Comparison of ENCODE assay signal across 11 cellular contexts in the genomic region with DNA sequence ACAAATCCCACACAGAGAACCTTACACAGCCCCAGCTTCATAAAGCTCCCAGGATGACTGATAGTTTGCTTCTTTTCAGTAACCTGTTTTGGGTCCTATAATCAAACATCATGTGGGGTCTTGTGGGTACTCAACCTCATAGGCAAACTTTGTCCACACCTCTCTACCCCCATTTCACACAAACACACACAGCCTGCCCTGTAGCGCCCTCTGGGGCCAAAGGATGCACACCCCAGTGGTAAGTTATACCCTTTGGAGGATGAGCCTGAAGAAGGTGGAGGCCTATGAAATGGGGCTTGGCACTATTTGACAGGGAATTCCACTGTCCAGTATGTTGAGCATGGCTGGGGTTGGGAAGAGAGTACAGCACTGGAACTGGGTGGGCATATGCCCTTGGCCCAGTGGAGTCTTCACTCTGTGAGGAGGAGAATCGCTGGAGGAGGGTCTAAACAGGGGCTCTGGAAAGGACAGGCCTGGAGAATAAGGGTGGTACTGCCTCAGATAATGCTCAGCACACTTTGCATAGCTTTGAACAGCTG. TPM values are rescaled to one million over a fixed set of nuclear protein-coding genes. Genes with fewer than 3 reads are reported as not detected.
DNase-seq lines count a peak whose midpoint lies in the region; ATAC-seq lines count a peak whose summit lies in the region.
"Had no signal": no experiment of that assay in that cellular context is flagged by ENCODE, and none has a peak within 500 bp of the region (broad histone marks: within the 10 kb centered on the region; RNA-seq: fewer than 3 reads in every experiment).

No MANE protein-coding gene starts in this region.

- peaks cover 0 to 28% (median 0%) of the 10 kb centered on the region in 5 donors for H3K27me3 Mint-ChIP-seq in naive thymus-derived CD4-positive, alpha-beta T cell

- H3K36me3 ChIP-seq in naive thymus-derived CD4-positive, alpha-beta T cell (ENCODE audit: control insufficient read depth in 2 of 3, insufficient read depth in 3 of 3, low read length in 3 of 3) = no peaks in the 10 kb centered on the region
- H3K36me3 ChIP-seq: suprapubic skin had no signal

- peaks cover 0 to 2% (median 0%) of the 10 kb centered on the region in 11 donors for H3K9me3 Mint-ChIP-seq in naive thymus-derived CD4-positive, alpha-beta T cell
- H3K9me3 Mint-ChIP-seq: CD14-positive monocyte had no signal

- no peak overlapping the region for H3K4me3 Mint-ChIP-seq in naive thymus-derived CD4-positive, alpha-beta T cell
- H3K4me3 Mint-ChIP-seq: CD14-positive monocyte had no signal

- CTCF ChIA-PET in naive thymus-derived CD4-positive, alpha-beta T cell (lab: Charles Lee) = no interaction called here

- POLR2A ChIA-PET in naive thymus-derived CD4-positive, alpha-beta T cell (lab: Charles Lee) = no interaction called here

- no peak overlapping the region for H3K27ac Mint-ChIP-seq in naive thymus-derived CD4-positive, alpha-beta T cell
- H3K27ac Mint-ChIP-seq: CD14-positive monocyte had no signal

- H3K36me3 Mint-ChIP-seq in naive thymus-derived CD4-positive, alpha-beta T cell = no peaks in the 10 kb centered on the region
- H3K36me3 Mint-ChIP-seq: CD14-positive monocyte had no signal

- H3K27ac ChIP-seq in naive thymus-derived CD4-positive, alpha-beta T cell (ENCODE audit: low read depth, low read length) = no peak overlapping the region
- H3K27ac ChIP-seq: suprapubic skin had no signal

- no peaks in the 10 kb centered on the region for H3K4me1 Mint-ChIP-seq in naive thymus-derived CD4-positive, alpha-beta T cell
- H3K4me1 Mint-ChIP-seq: CD14-positive monocyte had no signal

- no peak for ATAC-seq in naive thymus-derived CD4-positive, alpha-beta T cell
- no peak for ATAC-seq in HG02571 (IDR thresholded peaks at IDR 0.05; ENCODE audit: unreplicated experiment)
- ATAC-seq: Panc1 had no signal

- H3K9me3 ChIP-seq in naive thymus-derived CD4-positive, alpha-beta T cell (ENCODE audit: control insufficient read depth in 2 of 3, low read length in 3 of 3) = no peaks in the 10 kb centered on the region
- H3K9me3 ChIP-seq: suprapubic skin had no signal

- no peaks in the 10 kb centered on the region for H3K27me3 ChIP-seq in naive thymus-derived CD4-positive, alpha-beta T cell (ENCODE audit: control insufficient read depth in 2 of 2, insufficient read depth in 2 of 2, low read length in 2 of 2)
- H3K27me3 ChIP-seq: suprapubic skin had no signal

- intact Hi-C loops in naive thymus-derived CD4-positive, alpha-beta T cell (cut with micrococcal nuclease) = no loop called here

- H3K4me1 ChIP-seq in naive thymus-derived CD4-positive, alpha-beta T cell (ENCODE audit: control insufficient read depth in 2 of 2, insufficient read depth in 2 of 2, low read length in 2 of 2) = no peaks in the 10 kb centered on the region
- H3K4me1 ChIP-seq: suprapubic skin had no signal

- peak; percentile 25 to 41 for DNase-seq in activated CD4-positive, alpha-beta T cell treated with anti-CD3 and anti-CD28 coated beads, Interleukin-2, amount 50 U/mL, for 48 hours
- no peak for DNase-seq in activated CD4-positive, alpha-beta T cell treated with anti-CD3 and anti-CD28 coated beads, Interleukin-2, amount 50 U/mL, for 4 hours
- DNase-seq in HK-2 (ENCODE audit: unreplicated experiment) (peak; percentile 1), dermis blood vessel endothelial cell (peak; percentile 29), DMS114 treated with DMSO at 0.1 percent for 48 hours (lab: John Stamatoyannopoulos, UW; ENCODE audit: unreplicated experiment) (no peak)
- DNase-seq in stimulated activated CD4-positive, alpha-beta T cell treated with anti-CD3 and anti-CD28 coated beads, Interleukin-2, amount 100 ng/mL, for 48 hours = peak; percentile 1 to 9
- DNase-seq in naive thymus-derived CD4-positive, alpha-beta T cell = no peak

- H3K4me3 ChIP-seq in naive thymus-derived CD4-positive, alpha-beta T cell (ENCODE audit: low read length) = no peak overlapping the region
- H3K4me3 ChIP-seq: suprapubic skin had no signal

RNA-seq across cellular contexts. Expression of gene COL25A1, which starts 30.5 kb away (rescaled TPM):
- 0.14 and 0.68 TPM in 2 replicates for total RNA-seq in dermis blood vessel endothelial cell
- under 1 TPM in 4 of 5 experiments, not detected in 1; 0.22 to 0.59 (median 0.49) TPM for total RNA-seq in naive thymus-derived CD4-positive, alpha-beta T cell
- polyA plus RNA-seq in naive thymus-derived CD4-positive, alpha-beta T cell = under 1 TPM in 1 of 2 donors, not detected in 1; 0.04 TPM
- polyA plus RNA-seq: CD14-positive monocyte had no signal

Comparison
In these comparisons a context has a peak if more than half of its experiments do, and no peak if none do; other contexts are left out.
1. DNase-seq: peak in activated CD4-positive, alpha-beta T cell treated with anti-CD3 and anti-CD28 coated beads, Interleukin-2, amount 50 U/mL, for 48 hours (2 of 2), HK-2 (single experiment), dermis blood vessel endothelial cell (single experiment) and stimulated activated CD4-positive, alpha-beta T cell treated with anti-CD3 and anti-CD28 coated beads, Interleukin-2, amount 100 ng/mL, for 48 hours (2 of 2); none in activated CD4-positive, alpha-beta T cell treated with anti-CD3 and anti-CD28 coated beads, Interleukin-2, amount 50 U/mL, for 4 hours (0 of 2), naive thymus-derived CD4-positive, alpha-beta T cell (0 of 9) and DMS114 treated with DMSO at 0.1 percent for 48 hours (single experiment).